Comparison of ENCODE assay signal across 33 cellular contexts in genomic region chrX:31384471-31384870, GRCh38.
"Had no signal": no experiment of that assay in that cellular context is flagged by ENCODE, and none has a peak within 500 bp of the region (broad histone marks: within the 10 kb centered on the region; RNA-seq: fewer than 3 reads in every experiment).

No MANE protein-coding gene starts in this region.

- H3K9me3 Mint-ChIP-seq: activated CD4-positive, alpha-beta memory T cell treated with anti-CD3 and anti-CD28 coated beads, Interleukin-2, amount 10 ng/mL, durations not matched to agents 7 days and 5 days; activated naive CD4-positive, alpha-beta T cell treated with anti-CD3 and anti-CD28 coated beads for 36 hours; activated T-helper 17 cell treated with anti-CD3 and anti-CD28 coated beads, Interleukin-2, amount 50 U/mL, for 72 hours; T-cell had no signal

- H3K27me3 Mint-ChIP-seq: activated CD4-positive, alpha-beta memory T cell treated with anti-CD3 and anti-CD28 coated beads, Interleukin-2, amount 10 ng/mL, durations not matched to agents 7 days and 5 days; activated CD4-positive, alpha-beta T cell treated with anti-CD3 and anti-CD28 coated beads for 36 hours; activated naive CD8-positive, alpha-beta T cell; activated T-helper 17 cell treated with anti-CD3 and anti-CD28 coated beads, Interleukin-2, amount 50 U/mL, for 72 hours had no signal

- H3K4me3 ChIP-seq: MG63, SK-N-MC had no signal

- H3K27ac Mint-ChIP-seq: activated CD4-positive, alpha-beta memory T cell treated with anti-CD3 and anti-CD28 coated beads, Interleukin-2, amount 10 ng/mL, durations not matched to agents 7 days and 5 days; activated CD4-positive, alpha-beta T cell treated with anti-CD3 and anti-CD28 coated beads for 36 hours; activated naive CD4-positive, alpha-beta T cell treated with anti-CD3 and anti-CD28 coated beads for 36 hours; activated naive CD8-positive, alpha-beta T cell; activated T-helper 17 cell treated with anti-CD3 and anti-CD28 coated beads, Interleukin-2, amount 50 U/mL, for 72 hours; T-cell had no signal

- DNase-seq: activated CD4-positive, alpha-beta memory T cell treated with anti-CD3 and anti-CD28 coated beads, Interleukin-2, amount 10 ng/mL, durations not matched to agents 7 days and 5 days; activated CD4-positive, alpha-beta T cell treated with anti-CD3 and anti-CD28 coated beads for 36 hours; activated CD4-positive, alpha-beta T cell treated with anti-CD3 and anti-CD28 coated beads, Interleukin-2, amount 50 U/mL, for 1 hour; activated gamma-delta T cell; activated naive CD4-positive, alpha-beta T cell treated with anti-CD3 and anti-CD28 coated beads for 36 hours; activated T-cell treated with anti-CD3 and anti-CD28 coated beads for 4 hours; activated T-cell treated with anti-CD3 and anti-CD28 coated beads, Interleukin-2, amount 50 U/mL, for 48 hours; brain microvascular endothelial cell; KG1; MG63; MV-4-11; NCI-H1092 treated with DMSO at 0.1 percent for 48 hours; NCI-H1417 treated with DMSO at 0.1 percent for 48 hours; NCI-H1694; NCI-H2029; NCI-H2107; NCI-H2171 treated with DMSO at 0.1 percent for 48 hours; NCI-H345; NCI-H510A; NCI-H526 treated with DMSO at 0.1 percent for 48 hours; NCI-H82; NK-92 treated with Interleukin-12 subunit alpha and Interleukin-12 subunit beta, amount 100 ng/mL, for 24 hours; OCI-M1; RPMI8226; T-cell; T-helper 2 cell; T1000; WERI-Rb-1 had no signal

- H3K36me3 ChIP-seq: brain microvascular endothelial cell, MG63, WERI-Rb-1 had no signal

- H3K9me3 ChIP-seq: MG63 had no signal

- ATAC-seq: activated CD4-positive, alpha-beta T cell treated with anti-CD3 and anti-CD28 coated beads for 36 hours; activated T-helper 17 cell treated with anti-CD3 and anti-CD28 coated beads, Interleukin-2, amount 50 U/mL, for 72 hours; Panc1; Right ventricle myocardium inferior; T-cell had no signal

- H3K27ac ChIP-seq: brain microvascular endothelial cell, SK-N-MC, WERI-Rb-1 had no signal

- H3K4me1 Mint-ChIP-seq: activated CD4-positive, alpha-beta memory T cell treated with anti-CD3 and anti-CD28 coated beads, Interleukin-2, amount 10 ng/mL, durations not matched to agents 7 days and 5 days; activated CD4-positive, alpha-beta T cell treated with anti-CD3 and anti-CD28 coated beads for 36 hours; activated T-helper 17 cell treated with anti-CD3 and anti-CD28 coated beads, Interleukin-2, amount 50 U/mL, for 72 hours; T-cell had no signal

- H3K4me3 Mint-ChIP-seq: activated CD4-positive, alpha-beta memory T cell treated with anti-CD3 and anti-CD28 coated beads, Interleukin-2, amount 10 ng/mL, durations not matched to agents 7 days and 5 days; activated CD4-positive, alpha-beta T cell treated with anti-CD3 and anti-CD28 coated beads for 36 hours; activated naive CD4-positive, alpha-beta T cell treated with anti-CD3 and anti-CD28 coated beads for 36 hours; activated naive CD8-positive, alpha-beta T cell; activated T-helper 17 cell treated with anti-CD3 and anti-CD28 coated beads, Interleukin-2, amount 50 U/mL, for 72 hours; T-cell had no signal

- H3K36me3 Mint-ChIP-seq: activated naive CD8-positive, alpha-beta T cell; T-cell had no signal

- H3K27me3 ChIP-seq: brain microvascular endothelial cell, MG63 had no signal
